ENCODE assay signal across 18 cellular contexts in the genomic region with DNA sequence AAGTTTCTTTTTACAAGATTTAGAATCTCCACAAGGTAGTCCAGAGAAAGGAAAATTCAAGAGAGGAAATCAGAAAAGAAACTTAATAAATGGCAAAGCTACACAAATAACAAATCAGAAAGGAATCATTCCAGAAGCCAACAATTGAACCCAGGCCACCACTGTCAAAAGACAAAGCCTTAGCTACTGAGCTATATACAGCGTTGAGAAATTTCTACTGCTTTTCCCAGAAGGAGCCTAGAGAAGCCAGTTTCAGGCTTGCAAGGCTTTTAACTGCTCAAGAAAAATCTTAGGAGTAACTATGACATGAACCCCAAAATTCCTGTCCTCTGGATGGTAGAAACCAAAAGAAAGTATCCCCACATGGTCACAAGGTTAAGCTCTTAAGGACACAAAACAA.
"Had no signal": no experiment of that assay in that cellular context is flagged by ENCODE, and none has a peak within 500 bp of the region (broad histone marks: within the 10 kb centered on the region; RNA-seq: fewer than 3 reads in every experiment).

No MANE protein-coding gene starts in this region.

- H3K27me3 ChIP-seq: ovary had no signal

- H3K27me3 Mint-ChIP-seq: stimulated activated naive B cell treated with anti-CD40 and anti-IgM and Interleukin-4, amounts not matched to agents 10 μg/mL and 1 μg/mL and 100 μg/mL, for 72 hours; stimulated activated naive CD8-positive, alpha-beta T cell treated with anti-CD3 and anti-CD28 coated beads, Interleukin-15, amount 100 ng/mL, for 72 hours had no signal

- H3K9me3 Mint-ChIP-seq: neural crest cell; stimulated activated naive CD8-positive, alpha-beta T cell treated with anti-CD3 and anti-CD28 coated beads, Interleukin-15, amount 100 ng/mL, for 72 hours had no signal

- H3K4me3 Mint-ChIP-seq: natural killer cell; neural crest cell; stimulated activated naive B cell treated with anti-CD40 and anti-IgM and Interleukin-4, amounts not matched to agents 10 μg/mL and 1 μg/mL and 100 μg/mL, for 72 hours; stimulated activated naive CD8-positive, alpha-beta T cell treated with anti-CD3 and anti-CD28 coated beads, Interleukin-15, amount 100 ng/mL, for 72 hours had no signal

- H3K36me3 Mint-ChIP-seq: natural killer cell; stimulated activated naive B cell treated with anti-CD40 and anti-IgM and Interleukin-4, amounts not matched to agents 10 μg/mL and 1 μg/mL and 100 μg/mL, for 72 hours had no signal

- H3K4me1 Mint-ChIP-seq: natural killer cell; stimulated activated naive B cell treated with anti-CD40 and anti-IgM and Interleukin-4, amounts not matched to agents 10 μg/mL and 1 μg/mL and 100 μg/mL, for 72 hours; stimulated activated naive CD8-positive, alpha-beta T cell treated with anti-CD3 and anti-CD28 coated beads, Interleukin-15, amount 100 ng/mL, for 72 hours had no signal

- H3K9me3 ChIP-seq: ovary, thoracic aorta had no signal

- DNase-seq: effector memory CD4-positive, alpha-beta T cell; hippocampal formation; left colon; mammary epithelial cell; natural killer cell; nucleus accumbens; ovary; stimulated activated CD4-positive, alpha-beta T cell treated with anti-CD3 and anti-CD28 coated beads, Interleukin-2, amount 100 ng/mL, for 24 hours; stimulated activated CD4-positive, alpha-beta T cell treated with anti-CD3 and anti-CD28 coated beads, Interleukin-4, amount 100 ng/mL, for 4 hours; stimulated activated naive B cell treated with anti-CD40 and anti-IgM and Interleukin-4, amounts not matched to agents 10 μg/mL and 1 μg/mL and 100 μg/mL, for 72 hours; stimulated activated naive CD8-positive, alpha-beta T cell treated with anti-CD3 and anti-CD28 coated beads, Interleukin-15, amount 100 ng/mL, for 72 hours; substantia nigra; trophoblast cell had no signal

- FAIRE-seq: endometrium had no signal

- H3K4me3 ChIP-seq: ovary, thoracic aorta had no signal

- H3K27ac ChIP-seq: ovary had no signal

- ATAC-seq: esophagus mucosa; left colon; natural killer cell; sciatic nerve; stimulated activated naive B cell treated with anti-CD40 and anti-IgM and Interleukin-4, amounts not matched to agents 10 μg/mL and 1 μg/mL and 100 μg/mL, for 72 hours; stimulated activated naive CD8-positive, alpha-beta T cell treated with anti-CD3 and anti-CD28 coated beads, Interleukin-15, amount 100 ng/mL, for 72 hours had no signal

- H3K27ac Mint-ChIP-seq: natural killer cell; stimulated activated naive B cell treated with anti-CD40 and anti-IgM and Interleukin-4, amounts not matched to agents 10 μg/mL and 1 μg/mL and 100 μg/mL, for 72 hours; stimulated activated naive CD8-positive, alpha-beta T cell treated with anti-CD3 and anti-CD28 coated beads, Interleukin-15, amount 100 ng/mL, for 72 hours had no signal

- H3K36me3 ChIP-seq: ovary, thoracic aorta had no signal
